Comparison of ENCODE assay signal across 8 cellular contexts in genomic region chr12:50111693-50112455, GRCh38. TPM values are rescaled to one million over a fixed set of nuclear protein-coding genes. Genes with fewer than 3 reads are reported as not detected.
DNase-seq lines count a peak whose midpoint lies in the region; ATAC-seq lines count a peak whose summit lies in the region.

COX14 (plus strand) TSS chr12:50112236; CDS start chr12:50120044, 7,808 bp downstream.

- H3K4me3 Mint-ChIP-seq in effector memory CD8-positive, alpha-beta T cell, result peak within 1 kb of the TSS; percentile 94 to 99
- peak within 1 kb of the TSS; percentile 95 for H3K4me3 Mint-ChIP-seq in memory B cell

- peak; percentile 96 for DNase-seq in COLO668 (lab: John Stamatoyannopoulos, UW; ENCODE audit: unreplicated experiment)
- DNase-seq in HT-29 (ENCODE audit: low spot score), result peak; percentile 99
- DNase-seq in NOMO-1 (lab: John Stamatoyannopoulos, UW; ENCODE audit: unreplicated experiment in 2 of 2), result peak; percentile 99
- peak; percentile 98 to 99 for DNase-seq in activated CD8-positive, alpha-beta memory T cell treated with anti-CD3 and anti-CD28 coated beads for 4 hours (ENCODE audit: low read depth in 2 of 2)
- peak; percentile 98 to 99 (median 99) for DNase-seq in effector memory CD8-positive, alpha-beta T cell
- peak; percentile 99 for DNase-seq in memory B cell (ENCODE audit: low spot score in 2 of 2)
- DNase-seq in stimulated activated CD8-positive, alpha-beta memory T cell treated with anti-CD3 and anti-CD28 coated beads, Interleukin-12 subunit alpha, Interleukin-12 subunit beta, amount 100 ng/mL, for 4 hours (ENCODE audit: low read depth), result peak; percentile 98

- ATAC-seq in GM19468 (IDR thresholded peaks at IDR 0.05; ENCODE audit: extremely low read depth, unreplicated experiment) (peak; percentile 83), memory B cell (ENCODE audit: low read depth) (peak; percentile 78)
- ATAC-seq in effector memory CD8-positive, alpha-beta T cell (replicated peaks), result peak; percentile 81

- H3K27ac Mint-ChIP-seq in effector memory CD8-positive, alpha-beta T cell, result peak within 1 kb of the TSS; percentile 96 to 98
- H3K27ac Mint-ChIP-seq in memory B cell, result peak within 1 kb of the TSS; percentile 95

- H3K4me1 Mint-ChIP-seq in effector memory CD8-positive, alpha-beta T cell (ENCODE audit: low read depth in 2 of 2), result peaks cover 28 to 34% of the 10 kb centered on the region in 2 donors
- peaks cover 30% of the 10 kb centered on the region for H3K4me1 Mint-ChIP-seq in memory B cell

- H3K9me3 Mint-ChIP-seq in effector memory CD8-positive, alpha-beta T cell, result no peaks in the 10 kb centered on the region
- H3K9me3 Mint-ChIP-seq in memory B cell, result no peaks in the 10 kb centered on the region

- peaks cover 38% of the 10 kb centered on the region for H3K36me3 Mint-ChIP-seq in effector memory CD8-positive, alpha-beta T cell (ENCODE audit: insufficient read depth)
- H3K36me3 Mint-ChIP-seq in memory B cell, result peaks cover 9% of the 10 kb centered on the region

- no peaks in the 10 kb centered on the region for H3K27me3 Mint-ChIP-seq in effector memory CD8-positive, alpha-beta T cell
- no peaks in the 10 kb centered on the region for H3K27me3 Mint-ChIP-seq in memory B cell

RNA-seq across cellular contexts. Expression of gene COX14, which starts in this region (rescaled TPM):
- 85.6 and 98.6 TPM in 2 replicates for total RNA-seq in HT-29 (2014; rRNA removed; shearing (Covaris generic))

Comparison
In these comparisons a context has a peak if more than half of its experiments do, and no peak if none do; other contexts are left out.
1. Peak in every context shown above with its lines: DNase-seq and ATAC-seq.